ENCODE assay signal across 8 cellular contexts in genomic region chrX:51743179-51743957, GRCh38. TPM values are rescaled to one million over a fixed set of nuclear protein-coding genes. Genes with fewer than 3 reads are reported as not detected.
DNase-seq lines count a peak whose midpoint lies in the region; ATAC-seq and TF ChIP-seq lines count a peak whose summit lies in the region.

TSS of gene GSPT2 (plus strand) at chrX:51743442. CDS start at chrX:51743627, 185 bp downstream.

- peak within 1 kb of the TSS; percentile 31 for H3K9ac ChIP-seq in endocrine pancreas (ENCODE audit: control insufficient read depth, insufficient read depth, low read length)

- ATAC-seq in GM18498 (IDR thresholded peaks at IDR 0.05; ENCODE audit: unreplicated experiment) (peak; percentile 96), HG02759 (IDR thresholded peaks at IDR 0.05; ENCODE audit: unreplicated experiment) (peak; percentile 96)

- peak within 1 kb of the TSS; percentile 67 for H3K4me3 ChIP-seq in endocrine pancreas (ENCODE audit: control insufficient read depth, insufficient read depth, low read length)

- H3K27me3 Mint-ChIP-seq in activated CD4-positive, alpha-beta memory T cell treated with anti-CD3 and anti-CD28 coated beads, Interleukin-2, amount 10 ng/mL, durations not matched to agents 7 days and 5 days = no peaks in the 10 kb centered on the region
- H3K27me3 Mint-ChIP-seq in mesothelial cell of epicardium (ENCODE audit: low read depth) = peaks cover 16% of the 10 kb centered on the region

- DNase-seq in NCI-H2171 (lab: John Stamatoyannopoulos, UW) (peak; percentile 1), mesothelial cell of epicardium (ENCODE audit: low spot score in 2 of 2, unreplicated experiment in 2 of 2) (peak; percentile 23 to 52), HT-29 (ENCODE audit: low spot score) (no peak)
- DNase-seq in activated CD4-positive, alpha-beta memory T cell treated with anti-CD3 and anti-CD28 coated beads, Interleukin-2, amount 10 ng/mL, durations not matched to agents 7 days and 5 days = peak; percentile 79
- peak; percentile 5 for DNase-seq in stimulated activated CD8-positive, alpha-beta memory T cell treated with anti-CD3 and anti-CD28 coated beads, Interleukin-15, amount 100 ng/mL, for 1 hour (ENCODE audit: low read depth)

- H3K27ac Mint-ChIP-seq in activated CD4-positive, alpha-beta memory T cell treated with anti-CD3 and anti-CD28 coated beads, Interleukin-2, amount 10 ng/mL, durations not matched to agents 7 days and 5 days = peak within 1 kb of the TSS; percentile 82
- H3K27ac Mint-ChIP-seq in mesothelial cell of epicardium = peak within 1 kb of the TSS; percentile 91

- no peaks in the 10 kb centered on the region for H3K4me1 ChIP-seq in endocrine pancreas (ENCODE audit: control insufficient read depth, insufficient read depth, low read length)

- H3K4me1 Mint-ChIP-seq in activated CD4-positive, alpha-beta memory T cell treated with anti-CD3 and anti-CD28 coated beads, Interleukin-2, amount 10 ng/mL, durations not matched to agents 7 days and 5 days = peaks cover 21% of the 10 kb centered on the region
- peaks cover 15% of the 10 kb centered on the region for H3K4me1 Mint-ChIP-seq in mesothelial cell of epicardium

- H3K4me3 Mint-ChIP-seq in activated CD4-positive, alpha-beta memory T cell treated with anti-CD3 and anti-CD28 coated beads, Interleukin-2, amount 10 ng/mL, durations not matched to agents 7 days and 5 days = peak within 1 kb of the TSS; percentile 89
- peak within 1 kb of the TSS; percentile 75 for H3K4me3 Mint-ChIP-seq in mesothelial cell of epicardium

- H3K9me3 ChIP-seq in endocrine pancreas (ENCODE audit: control insufficient read depth, low read length) = no peaks in the 10 kb centered on the region

- H3K36me3 Mint-ChIP-seq in activated CD4-positive, alpha-beta memory T cell treated with anti-CD3 and anti-CD28 coated beads, Interleukin-2, amount 10 ng/mL, durations not matched to agents 7 days and 5 days (ENCODE audit: low read depth) = peaks cover 37% of the 10 kb centered on the region
- H3K36me3 Mint-ChIP-seq in mesothelial cell of epicardium = peaks cover 24% of the 10 kb centered on the region

- no peak for TF ChIP-seq CTCF in mesothelial cell of epicardium (IDR thresholded peaks at IDR 0.05; ENCODE audit: unreplicated experiment)

- no peaks in the 10 kb centered on the region for H3K27me3 ChIP-seq in endocrine pancreas (ENCODE audit: control insufficient read depth, insufficient read depth, low read length)

- H3K9me3 Mint-ChIP-seq in activated CD4-positive, alpha-beta memory T cell treated with anti-CD3 and anti-CD28 coated beads, Interleukin-2, amount 10 ng/mL, durations not matched to agents 7 days and 5 days = no peaks in the 10 kb centered on the region
- peaks cover 26% of the 10 kb centered on the region for H3K9me3 Mint-ChIP-seq in mesothelial cell of epicardium

- no peaks in the 10 kb centered on the region for H3K36me3 ChIP-seq in endocrine pancreas (ENCODE audit: control insufficient read depth, insufficient read depth, low read length)

- CTCF ChIA-PET in activated CD4-positive, alpha-beta memory T cell treated with anti-CD3 and anti-CD28 coated beads, Interleukin-2, amount 10 ng/mL, durations not matched to agents 7 days and 5 days (lab: Charles Lee) = no interaction called here

- POLR2A ChIA-PET in activated CD4-positive, alpha-beta memory T cell treated with anti-CD3 and anti-CD28 coated beads, Interleukin-2, amount 10 ng/mL, durations not matched to agents 7 days and 5 days (lab: Charles Lee) = interaction anchor here (0.9 to 1.8 kb wide), 2 partner anchors 59 to 149 kb away, joined by 3 to 7 read pairs; no protein-coding TSS in a partner anchor

RNA-seq across cellular contexts. Expression of gene GSPT2, which starts in this region (rescaled TPM):
- 10 to 100 TPM; 11.9 to 13.2 TPM for total RNA-seq in activated CD4-positive, alpha-beta memory T cell treated with anti-CD3 and anti-CD28 coated beads, Interleukin-2, amount 10 ng/mL, durations not matched to agents 7 days and 5 days
- 14.9 to 15.9 TPM (median 15.6 TPM) in 3 replicates for total RNA-seq in mesothelial cell of epicardium
- not detected in 2 replicates for total RNA-seq in HT-29 (2014; rRNA removed; shearing (Covaris generic))

Comparison
In these comparisons a context has a peak if more than half of its experiments do, and no peak if none do; other contexts are left out.
1. RNA of gene GSPT2 (total RNA-seq): 14.9 to 15.9 TPM in mesothelial cell of epicardium and 11.9 to 13.2 TPM in activated CD4-positive, alpha-beta memory T cell treated with anti-CD3 and anti-CD28 coated beads, Interleukin-2, amount 10 ng/mL, durations not matched to agents 7 days and 5 days; not detected in HT-29; every median in the first group is over 10 times any median in the second.